ENCODE assay signal across 11 cellular contexts in the genomic region with DNA sequence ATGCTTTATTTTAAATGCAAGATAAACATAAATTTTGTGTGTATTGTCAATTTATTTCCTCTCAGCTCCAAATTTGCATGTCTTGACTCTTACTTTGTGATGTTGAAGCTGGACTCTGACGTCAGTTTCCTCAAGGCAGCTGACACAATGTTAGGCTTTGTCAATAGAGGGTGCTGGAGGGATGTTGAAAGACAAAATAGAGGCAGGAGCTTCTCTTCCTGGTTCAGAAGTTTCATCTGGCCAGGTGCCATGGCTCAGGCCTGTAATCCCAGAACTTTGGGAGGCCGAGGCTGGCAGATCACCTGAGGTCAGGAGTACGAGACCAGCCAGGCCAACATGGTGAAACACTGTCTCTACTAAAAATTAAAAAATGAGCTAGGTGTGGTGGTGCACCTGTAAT.
DNase-seq lines count a peak whose midpoint lies in the region; ATAC-seq and TF ChIP-seq lines count a peak whose summit lies in the region.
"Had no signal": no experiment of that assay in that cellular context is flagged by ENCODE, and none has a peak within 500 bp of the region (broad histone marks: within the 10 kb centered on the region; RNA-seq: fewer than 3 reads in every experiment).

No MANE protein-coding gene starts in this region.

- ATAC-seq in GM21786 (IDR thresholded peaks at IDR 0.05; ENCODE audit: unreplicated experiment): peak; percentile 69
- ATAC-seq in GM19035 (IDR thresholded peaks at IDR 0.05; ENCODE audit: unreplicated experiment): no peak
- ATAC-seq: left lung had no signal

- intact Hi-C loops in activated T-helper 2 cell treated with anti-CD3 and anti-CD28 coated beads, Interferon-gamma antibody, Interleukin-2, Interleukin-4, amounts not matched to agents 10 μg/mL and 5 μg/mL and 100 μg/mL, durations not matched to agents 14 hours and 24 hours and 36 hours (cut with micrococcal nuclease): no loop called here
- intact Hi-C loops in thyroid gland (cut with DNase I): no loop called here
- intact Hi-C loops in posterior cingulate gyrus (cut with DNase I): no loop called here

- H3K9me3 Mint-ChIP-seq in activated T-helper 2 cell treated with anti-CD3 and anti-CD28 coated beads, Interferon-gamma antibody, Interleukin-2, Interleukin-4, amounts not matched to agents 10 μg/mL and 5 μg/mL and 100 μg/mL, durations not matched to agents 14 hours and 24 hours and 36 hours: peaks cover 6% of the 10 kb centered on the region

- no peak for TF ChIP-seq POLR2A in thyroid gland (IDR thresholded peaks at IDR 0.05)

- no peaks in the 10 kb centered on the region for H3K27me3 Mint-ChIP-seq in activated T-helper 2 cell treated with anti-CD3 and anti-CD28 coated beads, Interferon-gamma antibody, Interleukin-2, Interleukin-4, amounts not matched to agents 10 μg/mL and 5 μg/mL and 100 μg/mL, durations not matched to agents 14 hours and 24 hours and 36 hours (ENCODE audit: low read depth)

- H3K4me3 Mint-ChIP-seq in activated T-helper 2 cell treated with anti-CD3 and anti-CD28 coated beads, Interferon-gamma antibody, Interleukin-2, Interleukin-4, amounts not matched to agents 10 μg/mL and 5 μg/mL and 100 μg/mL, durations not matched to agents 14 hours and 24 hours and 36 hours (ENCODE audit: low read depth): no peak overlapping the region

- H3K4me3 ChIP-seq in thyroid gland (replicated peaks in 1 of 3): no peak overlapping the region
- H3K4me3 ChIP-seq: left lung had no signal

- no peak overlapping the region for H3K27ac ChIP-seq in thyroid gland
- H3K27ac ChIP-seq: left lung had no signal

- no peaks in the 10 kb centered on the region for H3K9me3 ChIP-seq in thyroid gland
- H3K9me3 ChIP-seq: left lung had no signal

- H3K27ac Mint-ChIP-seq in activated T-helper 2 cell treated with anti-CD3 and anti-CD28 coated beads, Interferon-gamma antibody, Interleukin-2, Interleukin-4, amounts not matched to agents 10 μg/mL and 5 μg/mL and 100 μg/mL, durations not matched to agents 14 hours and 24 hours and 36 hours: no peak overlapping the region

- WGBS in thyroid gland, 2 donors: 43 to 56% methylated on average over 3 of the region's 3 CpGs

- H3K36me3 Mint-ChIP-seq in activated T-helper 2 cell treated with anti-CD3 and anti-CD28 coated beads, Interferon-gamma antibody, Interleukin-2, Interleukin-4, amounts not matched to agents 10 μg/mL and 5 μg/mL and 100 μg/mL, durations not matched to agents 14 hours and 24 hours and 36 hours (ENCODE audit: low read depth): no peaks in the 10 kb centered on the region

- no peaks in the 10 kb centered on the region for H3K36me3 ChIP-seq in thyroid gland
- H3K36me3 ChIP-seq: left lung had no signal

- H3K27me3 ChIP-seq in thyroid gland: no peaks in the 10 kb centered on the region
- H3K27me3 ChIP-seq: left lung had no signal

- H3K4me1 ChIP-seq in thyroid gland: no peaks in the 10 kb centered on the region
- H3K4me1 ChIP-seq: left lung had no signal

- H3K4me1 Mint-ChIP-seq in activated T-helper 2 cell treated with anti-CD3 and anti-CD28 coated beads, Interferon-gamma antibody, Interleukin-2, Interleukin-4, amounts not matched to agents 10 μg/mL and 5 μg/mL and 100 μg/mL, durations not matched to agents 14 hours and 24 hours and 36 hours (ENCODE audit: low read depth): no peaks in the 10 kb centered on the region

- DNase-seq in COLO829 (ENCODE audit: low spot score) (peak; percentile 26), NCI-H82 treated with DMSO at 0.1 percent for 48 hours (lab: John Stamatoyannopoulos, UW; ENCODE audit: unreplicated experiment) (peak; percentile 5), glomerular endothelial cell (ENCODE audit: extremely low read depth, low read depth, low spot score) (peak; percentile 61), thyroid gland (no peak), posterior cingulate gyrus (no peak)
- DNase-seq in activated T-helper 2 cell treated with anti-CD3 and anti-CD28 coated beads, Interferon-gamma antibody, Interleukin-2, Interleukin-4, amounts not matched to agents 10 μg/mL and 5 μg/mL and 100 μg/mL, durations not matched to agents 14 hours and 24 hours and 36 hours (ENCODE audit: low spot score): no peak
- DNase-seq: activated gamma-delta T cell treated with Interleukin-2 at 50 U/mL for 16 hours, left lung, NCI-H2081 treated with DMSO at 0.1 percent for 48 hours had no signal

- TF ChIP-seq CTCF in thyroid gland (IDR thresholded peaks at IDR 0.05): no peak

Comparison
In these comparisons a context has a peak if more than half of its experiments do, and no peak if none do; other contexts are left out.
1. DNase-seq: peak in COLO829 (single experiment), NCI-H82 treated with DMSO at 0.1 percent for 48 hours (single experiment) and glomerular endothelial cell (single experiment); none in activated T-helper 2 cell treated with anti-CD3 and anti-CD28 coated beads, Interferon-gamma antibody, Interleukin-2, Interleukin-4, amounts not matched to agents 10 μg/mL and 5 μg/mL and 100 μg/mL, durations not matched to agents 14 hours and 24 hours and 36 hours (single experiment), thyroid gland (0 of 2) and posterior cingulate gyrus (0 of 10).